9 cellular contexts compared by ENCODE assay signal in the genomic region with DNA sequence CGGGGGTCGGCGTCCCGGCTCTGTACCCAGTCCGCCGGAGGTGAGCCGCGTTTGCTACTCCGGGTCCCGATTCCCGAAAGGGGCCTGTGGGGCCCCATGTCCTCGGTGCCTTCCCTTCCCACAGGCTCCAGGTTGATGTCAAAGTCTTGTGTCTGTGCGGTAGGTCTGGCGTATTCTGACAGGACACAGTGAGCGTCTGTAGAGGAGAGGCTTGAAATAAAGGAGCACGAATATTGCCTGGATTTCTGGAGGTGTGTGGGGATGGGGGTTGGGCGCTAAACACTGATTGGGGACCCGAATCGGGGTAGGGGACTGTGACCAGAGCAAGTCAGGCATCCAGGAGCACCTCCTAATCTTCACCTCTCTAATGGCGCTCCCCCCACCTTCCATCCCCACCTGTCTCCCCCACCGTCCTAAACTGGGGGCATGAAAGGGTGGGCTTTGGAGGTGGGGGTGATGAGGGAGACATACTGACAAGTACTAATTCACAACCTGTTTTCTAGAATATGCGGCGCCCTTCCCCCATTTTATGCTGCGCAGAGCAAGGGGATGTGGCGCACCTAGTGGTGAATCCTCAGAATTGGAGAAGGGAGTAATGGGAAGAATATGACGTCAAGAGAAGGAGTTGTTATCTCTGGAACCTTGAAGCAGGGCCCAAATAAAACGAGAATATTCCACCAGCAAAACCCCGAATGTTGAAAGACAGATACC. TPM values are rescaled to one million over a fixed set of nuclear protein-coding genes. Genes with fewer than 3 reads are reported as not detected.
DNase-seq lines count a peak whose midpoint lies in the region; ATAC-seq, FAIRE-seq and TF ChIP-seq lines count a peak whose summit lies in the region.
"Had no signal": no experiment of that assay in that cellular context is flagged by ENCODE, and none has a peak within 500 bp of the region (broad histone marks: within the 10 kb centered on the region; RNA-seq: fewer than 3 reads in every experiment).

No MANE protein-coding gene starts in this region.

- intact Hi-C loops in left ventricle myocardium inferior (cut with micrococcal nuclease), result no loop called here

- peaks cover 3% of the 10 kb centered on the region for H3K4me1 ChIP-seq in left ventricle myocardium inferior

- no peaks in the 10 kb centered on the region for H3K9me3 ChIP-seq in left ventricle myocardium inferior (replicated peaks)

- H3K4me3 ChIP-seq in astrocyte of the cerebellum (ENCODE audit: low read depth, low read length) (peak overlapping the region; percentile 63), left ventricle myocardium inferior (peak overlapping the region; percentile 78)

- TF ChIP-seq CTCF in 22Rv1 (IDR thresholded peaks at IDR 0.05) (peak; percentile 64), GM12873 (IDR thresholded peaks at IDR 0.05; ENCODE audit: insufficient read depth, low read depth, low read length, missing control alignments) (peak; percentile 46), astrocyte of the cerebellum (IDR thresholded peaks at IDR 0.05; ENCODE audit: low read depth, low read length, missing control alignments) (peak; percentile 67), left ventricle myocardium inferior (IDR thresholded peaks at IDR 0.05; ENCODE audit: borderline replicate concordance) (peak; percentile 67), omental fat pad (IDR thresholded peaks at IDR 0.05) (no peak)

- peak; percentile 57 for ATAC-seq in omental fat pad (ENCODE audit: low FRiP score)

- no peaks in the 10 kb centered on the region for H3K27me3 ChIP-seq in left ventricle myocardium inferior (ENCODE audit: low read depth)

- in situ Hi-C loops in astrocyte of the cerebellum (cut with HindIII; ENCODE audit: low sequenced_read_pairs), result no loop called here

- peak overlapping the region; percentile 46 for H3K27ac ChIP-seq in 22Rv1
- H3K27ac ChIP-seq in left ventricle myocardium inferior (replicated peaks), result peak overlapping the region; percentile 87

- peak; percentile 4 for DNase-seq in NCI-H345 treated with DMSO at 0.1 percent for 48 hours (lab: John Stamatoyannopoulos, UW; ENCODE audit: unreplicated experiment)
- DNase-seq in astrocyte of the cerebellum (ENCODE audit: low read depth), result peak; percentile 18
- peak; percentile 35 for DNase-seq in left ventricle myocardium inferior
- DNase-seq in omental fat pad (ENCODE audit: low spot score), result no peak
- no peak for DNase-seq in HTR-8/SVneo (ENCODE audit: insufficient read length, low spot score)
- no peak for DNase-seq in activated CD4-positive, CD25-positive, alpha-beta regulatory T cell treated with anti-CD3 and anti-CD28 coated beads, Interleukin-2, amount 50 U/mL, for 72 hours

- no peak for FAIRE-seq in HTR-8/SVneo (lab: Jason Lieb, UNC)
- FAIRE-seq: GM18507 had no signal

- no peaks in the 10 kb centered on the region for H3K36me3 ChIP-seq in left ventricle myocardium inferior

RNA-seq across cellular contexts. Expression of a gene that starts 0.9 kb away (rescaled TPM):
- 14.5 TPM for total RNA-seq in left ventricle myocardium inferior
- total RNA-seq in omental fat pad, result 10 to 100 TPM in 2 of 4 donors, 1 to 10 TPM in 2; 3.5 to 14.0 (median 10.6) TPM

RNA-seq across cellular contexts. Expression of a gene that starts 7.4 kb away (rescaled TPM):
- total RNA-seq in left ventricle myocardium inferior, result 4.8 TPM
- 1 to 10 TPM; 1.3 to 5.7 (median 3.3) TPM for total RNA-seq in omental fat pad

Comparison
In these comparisons a context has a peak if more than half of its experiments do, and no peak if none do; other contexts are left out.
1. CTCF ChIP-seq: peak in 22Rv1 (single experiment), GM12873 (single experiment), astrocyte of the cerebellum (single experiment) and left ventricle myocardium inferior (single experiment); none in omental fat pad (0 of 3).
2. DNase-seq: peak in NCI-H345 treated with DMSO at 0.1 percent for 48 hours (single experiment), astrocyte of the cerebellum (single experiment) and left ventricle myocardium inferior (single experiment); none in omental fat pad (single experiment), HTR-8/SVneo (single experiment) and activated CD4-positive, CD25-positive, alpha-beta regulatory T cell treated with anti-CD3 and anti-CD28 coated beads, Interleukin-2, amount 50 U/mL, for 72 hours (single experiment).